37 cellular contexts compared by ENCODE assay signal in genomic region chr7:146138926-146139325, GRCh38. TPM values are rescaled to one million over a fixed set of nuclear protein-coding genes. Genes with fewer than 3 reads are reported as not detected.
"Had no signal": no experiment of that assay in that cellular context is flagged by ENCODE, and none has a peak within 500 bp of the region (broad histone marks: within the 10 kb centered on the region; RNA-seq: fewer than 3 reads in every experiment).

No MANE protein-coding gene starts in this region.

- H3K36me3 ChIP-seq: ascending aorta, cardiac muscle cell, WERI-Rb-1 had no signal

- H3K36me3 Mint-ChIP-seq: activated CD8-positive, alpha-beta memory T cell treated with anti-CD3 and anti-CD28 coated beads, Interleukin-2, amount 10 ng/mL, durations not matched to agents 7 days and 5 days; activated naive CD4-positive, alpha-beta T cell treated with anti-CD3 and anti-CD28 coated beads, Interleukin-2, amount 10 ng/mL, durations not matched to agents 7 days and 5 days; activated naive CD4-positive, alpha-beta T cell treated with anti-CD3 and anti-CD28 coated beads, Interleukin-2, amount 50 U/mL, for 24 hours; activated naive CD8-positive, alpha-beta T cell; activated naive CD8-positive, alpha-beta T cell treated with anti-CD3 and anti-CD28 coated beads, Interleukin-2, amount 10 ng/mL, durations not matched to agents 7 days and 5 days; brain; WTC11 had no signal

- FAIRE-seq: bronchial epithelial cell had no signal

- H3K4me1 ChIP-seq: ascending aorta had no signal

- H3K9me3 ChIP-seq: ascending aorta had no signal

- H3K4me1 Mint-ChIP-seq: activated CD4-positive, alpha-beta memory T cell treated with anti-CD3 and anti-CD28 coated beads, Interleukin-2, amount 10 ng/mL, durations not matched to agents 7 days and 5 days; activated CD4-positive, alpha-beta T cell treated with anti-CD3 and anti-CD28 coated beads, Interleukin-2, amount 10 ng/mL, durations not matched to agents 7 days and 5 days; activated CD8-positive, alpha-beta memory T cell treated with anti-CD3 and anti-CD28 coated beads, Interleukin-2, amount 10 ng/mL, durations not matched to agents 7 days and 5 days; activated naive CD4-positive, alpha-beta T cell treated with anti-CD3 and anti-CD28 coated beads, Interleukin-2, amount 10 ng/mL, durations not matched to agents 7 days and 5 days; activated naive CD4-positive, alpha-beta T cell treated with anti-CD3 and anti-CD28 coated beads, Interleukin-2, amount 50 U/mL, for 24 hours; activated naive CD8-positive, alpha-beta T cell treated with anti-CD3 and anti-CD28 coated beads, Interleukin-2, amount 10 ng/mL, durations not matched to agents 7 days and 5 days; activated naive CD8-positive, alpha-beta T cell treated with anti-CD3 and anti-CD28 coated beads, Interleukin-2, amount 50 U/mL, for 24 hours; brain; central memory CD8-positive, alpha-beta T cell had no signal

- H3K27ac Mint-ChIP-seq: activated CD4-positive, alpha-beta memory T cell treated with anti-CD3 and anti-CD28 coated beads, Interleukin-2, amount 10 ng/mL, durations not matched to agents 7 days and 5 days; activated CD4-positive, alpha-beta T cell treated with anti-CD3 and anti-CD28 coated beads, Interleukin-2, amount 10 ng/mL, durations not matched to agents 7 days and 5 days; activated CD8-positive, alpha-beta memory T cell treated with anti-CD3 and anti-CD28 coated beads, Interleukin-2, amount 10 ng/mL, durations not matched to agents 7 days and 5 days; activated CD8-positive, alpha-beta T cell treated with anti-CD3 and anti-CD28 coated beads, Interleukin-2, amount 10 ng/mL, durations not matched to agents 7 days and 5 days; activated naive CD4-positive, alpha-beta T cell treated with anti-CD3 and anti-CD28 coated beads, Interleukin-2, amount 10 ng/mL, durations not matched to agents 7 days and 5 days; activated naive CD4-positive, alpha-beta T cell treated with anti-CD3 and anti-CD28 coated beads, Interleukin-2, amount 50 U/mL, for 24 hours; activated naive CD8-positive, alpha-beta T cell; activated naive CD8-positive, alpha-beta T cell treated with anti-CD3 and anti-CD28 coated beads, Interleukin-2, amount 10 ng/mL, durations not matched to agents 7 days and 5 days; activated naive CD8-positive, alpha-beta T cell treated with anti-CD3 and anti-CD28 coated beads, Interleukin-2, amount 50 U/mL, for 24 hours; activated T-cell treated with anti-CD3 and anti-CD28 coated beads, Interleukin-2, amount 50 U/mL, for 24 hours; activated T-helper 2 cell treated with anti-CD3 and anti-CD28 coated beads, Interferon-gamma antibody, Interleukin-2, Interleukin-4, amounts not matched to agents 10 μg/mL and 5 μg/mL and 100 μg/mL, durations not matched to agents 14 hours and 24 hours and 36 hours; brain; T-helper 1 cell treated with Interleukin-12 subunit alpha and Interleukin-12 subunit beta and Interleukin-4 antibody, amounts not matched to agents 30 μg/mL and 1 μg/mL, for 36 hours; T-helper 2 cell treated with Interferon-gamma antibody and Interleukin-4, amounts not matched to agents 5 μg/mL and 100 μg/mL, for 36 hours; WTC11 had no signal

- H3K9me3 Mint-ChIP-seq: activated CD4-positive, alpha-beta T cell treated with anti-CD3 and anti-CD28 coated beads, Interleukin-2, amount 10 ng/mL, durations not matched to agents 7 days and 5 days; activated naive CD8-positive, alpha-beta T cell treated with anti-CD3 and anti-CD28 coated beads, Interleukin-2, amount 10 ng/mL, durations not matched to agents 7 days and 5 days; activated naive CD8-positive, alpha-beta T cell treated with anti-CD3 and anti-CD28 coated beads, Interleukin-2, amount 50 U/mL, for 24 hours; activated T-helper 2 cell treated with anti-CD3 and anti-CD28 coated beads, Interferon-gamma antibody, Interleukin-2, Interleukin-4, amounts not matched to agents 10 μg/mL and 5 μg/mL and 100 μg/mL, durations not matched to agents 14 hours and 24 hours and 36 hours; T-helper 1 cell treated with Interleukin-12 subunit alpha and Interleukin-12 subunit beta and Interleukin-4 antibody, amounts not matched to agents 30 μg/mL and 1 μg/mL, for 36 hours; T-helper 2 cell treated with Interferon-gamma antibody and Interleukin-4, amounts not matched to agents 5 μg/mL and 100 μg/mL, for 36 hours; WTC11 had no signal

- H3K27ac ChIP-seq: ascending aorta, cardiac muscle cell, WERI-Rb-1 had no signal

- H3K27me3 ChIP-seq: ascending aorta, cardiac muscle cell had no signal

- ATAC-seq: activated CD4-positive, CD25-positive, alpha-beta regulatory T cell treated with anti-CD3 and anti-CD28 coated beads, Interleukin-2, amount 50 U/mL, for 24 hours; activated CD8-positive, alpha-beta memory T cell treated with anti-CD3 and anti-CD28 coated beads, Interleukin-2, amount 10 ng/mL, durations not matched to agents 7 days and 5 days; activated CD8-positive, alpha-beta T cell treated with anti-CD3 and anti-CD28 coated beads, Interleukin-2, amount 10 ng/mL, durations not matched to agents 7 days and 5 days; activated naive CD8-positive, alpha-beta T cell treated with anti-CD3 and anti-CD28 coated beads, Interleukin-2, amount 50 U/mL, for 24 hours; WTC11 had no signal

- H3K4me3 ChIP-seq: ascending aorta, cardiac muscle cell had no signal

- DNase-seq: activated CD4-positive, alpha-beta memory T cell treated with anti-CD3 and anti-CD28 coated beads, Interleukin-2, amount 10 ng/mL, durations not matched to agents 7 days and 5 days; activated CD4-positive, alpha-beta T cell treated with anti-CD3 and anti-CD28 coated beads for 1 hour; activated CD4-positive, alpha-beta T cell treated with anti-CD3 and anti-CD28 coated beads for 4 hours; activated CD4-positive, alpha-beta T cell treated with anti-CD3 and anti-CD28 coated beads, Interleukin-2, amount 10 ng/mL, durations not matched to agents 7 days and 5 days; activated CD4-positive, alpha-beta T cell treated with anti-CD3 and anti-CD28 coated beads, Interleukin-2, amount 50 U/mL, for 48 hours; activated CD4-positive, CD25-positive, alpha-beta regulatory T cell; activated CD8-positive, alpha-beta memory T cell treated with anti-CD3 and anti-CD28 coated beads for 24 hours; activated CD8-positive, alpha-beta memory T cell treated with anti-CD3 and anti-CD28 coated beads, Interleukin-2, amount 10 ng/mL, durations not matched to agents 7 days and 5 days; activated CD8-positive, alpha-beta memory T cell treated with anti-CD3 and anti-CD28 coated beads, Interleukin-2, amount 50 U/mL, for 48 hours; activated CD8-positive, alpha-beta T cell treated with anti-CD3 and anti-CD28 coated beads, Interleukin-2, amount 10 ng/mL, durations not matched to agents 7 days and 5 days; activated effector memory CD4-positive, alpha-beta T cell treated with Interleukin-2 at 50 U/mL for 16 hours; activated gamma-delta T cell; activated naive CD4-positive, alpha-beta T cell treated with anti-CD3 and anti-CD28 coated beads, Interleukin-2, amount 10 ng/mL, durations not matched to agents 7 days and 5 days; activated naive CD4-positive, alpha-beta T cell treated with Interleukin-2 at 50 U/mL for 16 hours; activated naive CD8-positive, alpha-beta T cell treated with anti-CD3 and anti-CD28 coated beads, Interleukin-2, amount 10 ng/mL, durations not matched to agents 7 days and 5 days; activated naive CD8-positive, alpha-beta T cell treated with anti-CD3 and anti-CD28 coated beads, Interleukin-2, amount 50 U/mL, for 24 hours; activated T-cell treated with anti-CD3 and anti-CD28 coated beads, Interleukin-2, amount 50 U/mL, for 24 hours; activated T-cell treated with anti-CD3 and anti-CD28 coated beads, Interleukin-2, amount 50 U/mL, for 48 hours; amygdala; anterior cingulate cortex; cerebellar nuclear complex; T-helper 1 cell; T-helper 2 cell; T-helper 9 cell; WERI-Rb-1 had no signal

- H3K4me3 Mint-ChIP-seq: activated CD4-positive, alpha-beta memory T cell treated with anti-CD3 and anti-CD28 coated beads, Interleukin-2, amount 10 ng/mL, durations not matched to agents 7 days and 5 days; activated CD4-positive, alpha-beta T cell treated with anti-CD3 and anti-CD28 coated beads, Interleukin-2, amount 10 ng/mL, durations not matched to agents 7 days and 5 days; activated CD8-positive, alpha-beta memory T cell treated with anti-CD3 and anti-CD28 coated beads, Interleukin-2, amount 10 ng/mL, durations not matched to agents 7 days and 5 days; activated CD8-positive, alpha-beta T cell treated with anti-CD3 and anti-CD28 coated beads, Interleukin-2, amount 10 ng/mL, durations not matched to agents 7 days and 5 days; activated naive CD4-positive, alpha-beta T cell treated with anti-CD3 and anti-CD28 coated beads, Interleukin-2, amount 10 ng/mL, durations not matched to agents 7 days and 5 days; activated naive CD4-positive, alpha-beta T cell treated with anti-CD3 and anti-CD28 coated beads, Interleukin-2, amount 50 U/mL, for 24 hours; activated naive CD8-positive, alpha-beta T cell; activated naive CD8-positive, alpha-beta T cell treated with anti-CD3 and anti-CD28 coated beads, Interleukin-2, amount 10 ng/mL, durations not matched to agents 7 days and 5 days; activated naive CD8-positive, alpha-beta T cell treated with anti-CD3 and anti-CD28 coated beads, Interleukin-2, amount 50 U/mL, for 24 hours; activated T-cell treated with anti-CD3 and anti-CD28 coated beads, Interleukin-2, amount 50 U/mL, for 24 hours; brain; central memory CD8-positive, alpha-beta T cell; T-helper 1 cell treated with Interleukin-12 subunit alpha and Interleukin-12 subunit beta and Interleukin-4 antibody, amounts not matched to agents 30 μg/mL and 1 μg/mL, for 36 hours; T-helper 2 cell treated with Interferon-gamma antibody and Interleukin-4, amounts not matched to agents 5 μg/mL and 100 μg/mL, for 36 hours; WTC11 had no signal

- H3K27me3 Mint-ChIP-seq: activated CD4-positive, alpha-beta memory T cell treated with anti-CD3 and anti-CD28 coated beads, Interleukin-2, amount 10 ng/mL, durations not matched to agents 7 days and 5 days; activated CD4-positive, alpha-beta T cell treated with anti-CD3 and anti-CD28 coated beads, Interleukin-2, amount 10 ng/mL, durations not matched to agents 7 days and 5 days; activated CD8-positive, alpha-beta memory T cell treated with anti-CD3 and anti-CD28 coated beads, Interleukin-2, amount 10 ng/mL, durations not matched to agents 7 days and 5 days; activated naive CD4-positive, alpha-beta T cell treated with anti-CD3 and anti-CD28 coated beads, Interleukin-2, amount 10 ng/mL, durations not matched to agents 7 days and 5 days; activated naive CD4-positive, alpha-beta T cell treated with anti-CD3 and anti-CD28 coated beads, Interleukin-2, amount 50 U/mL, for 24 hours; activated naive CD8-positive, alpha-beta T cell; activated naive CD8-positive, alpha-beta T cell treated with anti-CD3 and anti-CD28 coated beads, Interleukin-2, amount 10 ng/mL, durations not matched to agents 7 days and 5 days; activated naive CD8-positive, alpha-beta T cell treated with anti-CD3 and anti-CD28 coated beads, Interleukin-2, amount 50 U/mL, for 24 hours; activated T-cell treated with anti-CD3 and anti-CD28 coated beads, Interleukin-2, amount 50 U/mL, for 24 hours; brain; central memory CD8-positive, alpha-beta T cell had no signal

RNA-seq across cellular contexts. Expression of gene CNTNAP2, which starts 22.3 kb away (rescaled TPM):
- total RNA-seq: activated CD4-positive, alpha-beta memory T cell treated with anti-CD3 and anti-CD28 coated beads, Interleukin-2, amount 10 ng/mL, durations not matched to agents 7 days and 5 days; activated CD4-positive, alpha-beta T cell treated with anti-CD3 and anti-CD28 coated beads, Interleukin-2, amount 10 ng/mL, durations not matched to agents 7 days and 5 days; activated CD8-positive, alpha-beta memory T cell treated with anti-CD3 and anti-CD28 coated beads, Interleukin-2, amount 10 ng/mL, durations not matched to agents 7 days and 5 days; activated CD8-positive, alpha-beta T cell treated with anti-CD3 and anti-CD28 coated beads, Interleukin-2, amount 10 ng/mL, durations not matched to agents 7 days and 5 days; activated naive CD8-positive, alpha-beta T cell treated with anti-CD3 and anti-CD28 coated beads, Interleukin-2, amount 10 ng/mL, durations not matched to agents 7 days and 5 days; activated T-helper 2 cell treated with anti-CD3 and anti-CD28 coated beads, Interferon-gamma antibody, Interleukin-2, Interleukin-4, amounts not matched to agents 10 μg/mL and 5 μg/mL and 100 μg/mL, durations not matched to agents 14 hours and 24 hours and 36 hours; ascending aorta had no signal
